10 cellular contexts compared by ENCODE assay signal in the genomic region with DNA sequence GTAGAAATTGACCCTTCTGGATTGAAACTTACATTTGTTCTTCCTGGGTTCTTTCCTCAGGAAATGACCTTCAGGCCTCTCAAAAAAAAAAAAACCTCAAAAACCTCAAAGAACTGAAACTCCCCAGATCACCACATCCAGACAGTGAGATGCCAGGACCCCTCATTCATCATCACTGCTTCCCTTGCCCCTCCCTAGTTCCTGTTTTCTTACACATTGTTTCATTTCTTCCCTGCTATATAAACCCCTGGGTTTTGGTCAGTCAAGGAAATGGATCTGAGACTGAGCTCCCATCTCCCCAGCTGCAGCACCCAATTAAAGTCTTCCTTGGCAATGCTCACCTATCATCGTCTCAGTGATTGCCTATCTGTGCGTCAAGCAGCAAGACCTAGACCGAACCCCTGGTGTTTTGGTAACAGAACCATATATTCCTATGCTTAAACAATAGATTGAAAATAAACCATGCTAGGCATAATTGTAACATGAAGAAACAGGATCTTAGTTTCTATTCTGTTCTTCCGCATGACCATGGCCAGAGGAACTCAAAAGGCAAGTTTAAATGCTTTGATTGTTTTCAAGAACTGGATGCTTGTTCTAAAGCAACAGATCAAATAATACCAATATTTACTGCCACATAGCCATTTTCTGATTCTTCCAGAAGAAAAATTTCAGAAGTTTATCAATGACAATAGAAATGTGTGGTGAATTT.
DNase-seq lines count a peak whose midpoint lies in the region; FAIRE-seq and TF ChIP-seq lines count a peak whose summit lies in the region.
"Had no signal": no experiment of that assay in that cellular context is flagged by ENCODE, and none has a peak within 500 bp of the region (broad histone marks: within the 10 kb centered on the region; RNA-seq: fewer than 3 reads in every experiment).

No MANE protein-coding gene starts in this region.

- no peak overlapping the region for H4K91ac ChIP-seq in mesenchymal stem cell (ENCODE audit: low read length)

- no peak overlapping the region for H2AFZ ChIP-seq in MM.1S (ENCODE audit: low read length)
- no peak overlapping the region for H2AFZ ChIP-seq in mesenchymal stem cell (ENCODE audit: low read depth, low read length)

- DNase-seq in EH (ENCODE audit: low read depth): peak; percentile 54
- DNase-seq in MM.1S: peak; percentile 61
- peak; percentile 22 for DNase-seq in activated T-helper 1 cell treated with anti-CD3 and anti-CD28 coated beads, Interleukin-12 subunit alpha, Interleukin-12 subunit beta, Interleukin-2, Interleukin-4 antibody, amounts not matched to agents 30 ng/mL and 10 ng/mL and 1 ng/mL, durations not matched to agents 14 hours and 24 hours and 36 hours (ENCODE audit: low spot score)
- peak; percentile 70 for DNase-seq in mesenchymal stem cell
- DNase-seq in D721Med (ENCODE audit: insufficient read length, low spot score): no peak
- no peak for DNase-seq in NCI-H1694 (lab: John Stamatoyannopoulos, UW)
- DNase-seq in GM20000 (ENCODE audit: low spot score): no peak
- DNase-seq in NCI-H510A treated with DMSO at 0.1 percent for 48 hours (lab: John Stamatoyannopoulos, UW): no peak
- DNase-seq: activated CD4-positive, alpha-beta T cell treated with anti-CD3 and anti-CD28 coated beads for 48 hours had no signal

- H3K4ac ChIP-seq in mesenchymal stem cell (ENCODE audit: low read depth in 1 of 2, low read length in 2 of 2): peak overlapping the region in 1 of 2 experiments; percentile 63

- H2BK12ac ChIP-seq in mesenchymal stem cell (ENCODE audit: low read length in 2 of 2): no peak overlapping the region

- H3K79me2 ChIP-seq in MM.1S (ENCODE audit: low read length): no peaks in the 10 kb centered on the region

- no peak overlapping the region for H2BK5ac ChIP-seq in mesenchymal stem cell (ENCODE audit: low read depth, low read length, poor library complexity, severe bottlenecking)

- WGBS in mesenchymal stem cell: 80% methylated on average over 2 of the region's 4 CpGs

- H2BK120ac ChIP-seq in mesenchymal stem cell (ENCODE audit: low read depth, low read length): no peak overlapping the region

- peak overlapping the region; percentile 41 for H3K4me3 Mint-ChIP-seq in activated T-helper 1 cell treated with anti-CD3 and anti-CD28 coated beads, Interleukin-12 subunit alpha, Interleukin-12 subunit beta, Interleukin-2, Interleukin-4 antibody, amounts not matched to agents 30 ng/mL and 10 ng/mL and 1 ng/mL, durations not matched to agents 14 hours and 24 hours and 36 hours
- H3K4me3 Mint-ChIP-seq: nephron had no signal

- H3K18ac ChIP-seq in mesenchymal stem cell (ENCODE audit: low read depth in 1 of 2, low read length in 2 of 2): peak overlapping the region in 1 of 2 experiments; percentile 82

- peaks cover 46% of the 10 kb centered on the region for H3K4me1 ChIP-seq in MM.1S (ENCODE audit: low read length)
- peaks cover 4% of the 10 kb centered on the region for H3K4me1 ChIP-seq in mesenchymal stem cell (ENCODE audit: control insufficient read depth, insufficient read depth, low read depth, low read length)

- H3K36me3 ChIP-seq in MM.1S (replicated peaks; ENCODE audit: insufficient read depth, low read length) (no peaks in the 10 kb centered on the region), mesenchymal stem cell (ENCODE audit: control insufficient read depth in 1 of 2, insufficient read depth in 2 of 2, low read depth in 1 of 2, low read length in 2 of 2) (no peaks in the 10 kb centered on the region)

- H3K9me3 ChIP-seq in MM.1S (replicated peaks; ENCODE audit: insufficient read depth, low read length) (no peaks in the 10 kb centered on the region), mesenchymal stem cell (ENCODE audit: control insufficient read depth, low read length) (no peaks in the 10 kb centered on the region)

- H2BK15ac ChIP-seq in mesenchymal stem cell (ENCODE audit: low read depth, poor library complexity, severe bottlenecking): peak overlapping the region; percentile 38

- no peaks in the 10 kb centered on the region for H3K27me3 ChIP-seq in MM.1S (replicated peaks; ENCODE audit: insufficient read depth, low read length)
- no peaks in the 10 kb centered on the region for H3K27me3 ChIP-seq in mesenchymal stem cell (ENCODE audit: control insufficient read depth in 1 of 2, insufficient read depth in 1 of 2, low read length in 2 of 2)

- FAIRE-seq in D721Med (lab: Jason Lieb, UNC): no peak

- H3K4me3 ChIP-seq in MM.1S (ENCODE audit: low read length) (no peak overlapping the region), mesenchymal stem cell (ENCODE audit: insufficient read depth in 1 of 2, low read depth in 1 of 2, low read length in 2 of 2) (no peak overlapping the region)

- no peaks in the 10 kb centered on the region for H3K9me2 ChIP-seq in MM.1S (replicated peaks; ENCODE audit: insufficient read depth, low read length)

- no peak overlapping the region for H3K23ac ChIP-seq in mesenchymal stem cell (ENCODE audit: low read length in 2 of 2)

- H4K8ac ChIP-seq in mesenchymal stem cell (ENCODE audit: low read length): no peak overlapping the region

- H3K27me3 Mint-ChIP-seq in activated T-helper 1 cell treated with anti-CD3 and anti-CD28 coated beads, Interleukin-12 subunit alpha, Interleukin-12 subunit beta, Interleukin-2, Interleukin-4 antibody, amounts not matched to agents 30 ng/mL and 10 ng/mL and 1 ng/mL, durations not matched to agents 14 hours and 24 hours and 36 hours (ENCODE audit: insufficient read depth): no peaks in the 10 kb centered on the region

- intact Hi-C loops in activated T-helper 1 cell treated with anti-CD3 and anti-CD28 coated beads, Interleukin-12 subunit alpha, Interleukin-12 subunit beta, Interleukin-2, Interleukin-4 antibody, amounts not matched to agents 30 ng/mL and 10 ng/mL and 1 ng/mL, durations not matched to agents 14 hours and 24 hours and 36 hours (cut with micrococcal nuclease): loop anchor here (1.0 to 2.0 kb wide), 4 partner anchors 77 to 427 kb away; no protein-coding TSS in a partner anchor

- peak overlapping the region; percentile 51; the same call in 1 of the 2 replicates for H3K27ac ChIP-seq in MM.1S (ENCODE audit: low read length)
- H3K27ac ChIP-seq in mesenchymal stem cell (ENCODE audit: low read length, poor library complexity, severe bottlenecking): no peak overlapping the region

- peaks cover 6% of the 10 kb centered on the region for H3K36me3 Mint-ChIP-seq in activated T-helper 1 cell treated with anti-CD3 and anti-CD28 coated beads, Interleukin-12 subunit alpha, Interleukin-12 subunit beta, Interleukin-2, Interleukin-4 antibody, amounts not matched to agents 30 ng/mL and 10 ng/mL and 1 ng/mL, durations not matched to agents 14 hours and 24 hours and 36 hours (ENCODE audit: low read depth)

- TF ChIP-seq CTCF in MM.1S (IDR thresholded peaks at IDR 0.05; ENCODE audit: low read length) (no peak), D721Med (IDR thresholded peaks at IDR 0.05; ENCODE audit: insufficient read depth, missing control alignments) (no peak), GM20000 (IDR thresholded peaks at IDR 0.05; ENCODE audit: extremely low read depth, missing control alignments) (no peak)

- no peak overlapping the region for H3K9ac ChIP-seq in MM.1S (ENCODE audit: low read length)
- peak overlapping the region; percentile 84 for H3K9ac ChIP-seq in mesenchymal stem cell (ENCODE audit: low read length)

- H3F3A ChIP-seq in MM.1S (ENCODE audit: insufficient read depth, low read length): peaks cover 33% of the 10 kb centered on the region

- peaks cover 78% of the 10 kb centered on the region for H3K4me1 Mint-ChIP-seq in activated T-helper 1 cell treated with anti-CD3 and anti-CD28 coated beads, Interleukin-12 subunit alpha, Interleukin-12 subunit beta, Interleukin-2, Interleukin-4 antibody, amounts not matched to agents 30 ng/mL and 10 ng/mL and 1 ng/mL, durations not matched to agents 14 hours and 24 hours and 36 hours (ENCODE audit: low read depth)

- H3K27ac Mint-ChIP-seq in activated T-helper 1 cell treated with anti-CD3 and anti-CD28 coated beads, Interleukin-12 subunit alpha, Interleukin-12 subunit beta, Interleukin-2, Interleukin-4 antibody, amounts not matched to agents 30 ng/mL and 10 ng/mL and 1 ng/mL, durations not matched to agents 14 hours and 24 hours and 36 hours: peak overlapping the region; percentile 88
- H3K27ac Mint-ChIP-seq: nephron had no signal

- H4K20me1 ChIP-seq in MM.1S (ENCODE audit: insufficient read depth, low read length): no peaks in the 10 kb centered on the region

- no peak overlapping the region for H3K14ac ChIP-seq in mesenchymal stem cell (ENCODE audit: low read length in 2 of 2)

- H3K79me1 ChIP-seq in mesenchymal stem cell (replicated peaks; ENCODE audit: low read length, poor library complexity, severe bottlenecking): no peaks in the 10 kb centered on the region

- H2AK5ac ChIP-seq in mesenchymal stem cell (ENCODE audit: low read length, severe bottlenecking): no peak overlapping the region

- H3K4me2 ChIP-seq in MM.1S (ENCODE audit: low read depth, low read length) (peak overlapping the region; percentile 56), mesenchymal stem cell (ENCODE audit: low read length, poor library complexity, severe bottlenecking) (no peak overlapping the region)

- H3K9me3 Mint-ChIP-seq in activated T-helper 1 cell treated with anti-CD3 and anti-CD28 coated beads, Interleukin-12 subunit alpha, Interleukin-12 subunit beta, Interleukin-2, Interleukin-4 antibody, amounts not matched to agents 30 ng/mL and 10 ng/mL and 1 ng/mL, durations not matched to agents 14 hours and 24 hours and 36 hours: no peaks in the 10 kb centered on the region
- H3K9me3 Mint-ChIP-seq: nephron had no signal

Comparison
In these comparisons a context has a peak if more than half of its experiments do, and no peak if none do; other contexts are left out.
1. DNase-seq: peak in EH (single experiment), MM.1S (single experiment), activated T-helper 1 cell treated with anti-CD3 and anti-CD28 coated beads, Interleukin-12 subunit alpha, Interleukin-12 subunit beta, Interleukin-2, Interleukin-4 antibody, amounts not matched to agents 30 ng/mL and 10 ng/mL and 1 ng/mL, durations not matched to agents 14 hours and 24 hours and 36 hours (single experiment) and mesenchymal stem cell (single experiment); none in D721Med (single experiment), NCI-H1694 (single experiment), GM20000 (single experiment) and NCI-H510A treated with DMSO at 0.1 percent for 48 hours (single experiment).